8 cellular contexts compared by ENCODE assay signal in genomic region chr1:99180343-99180808, GRCh38.
DNase-seq lines count a peak whose midpoint lies in the region; ATAC-seq, FAIRE-seq and TF ChIP-seq lines count a peak whose summit lies in the region.

No MANE protein-coding gene starts in this region.

- H3K4me1 Mint-ChIP-seq in naive thymus-derived CD8-positive, alpha-beta T cell: no peaks in the 10 kb centered on the region

- no peak for FAIRE-seq in HTR-8/SVneo (lab: Jason Lieb, UNC)

- no peak overlapping the region for H3K4me3 Mint-ChIP-seq in naive thymus-derived CD8-positive, alpha-beta T cell

- no peaks in the 10 kb centered on the region for H3K9me3 Mint-ChIP-seq in naive thymus-derived CD8-positive, alpha-beta T cell

- H3K27ac Mint-ChIP-seq in naive thymus-derived CD8-positive, alpha-beta T cell: no peak overlapping the region

- POLR2A ChIA-PET in naive thymus-derived CD8-positive, alpha-beta T cell (lab: Charles Lee): no interaction called here

- peaks cover 0 to 7% (median 3%) of the 10 kb centered on the region in 5 donors for H3K27me3 Mint-ChIP-seq in naive thymus-derived CD8-positive, alpha-beta T cell

- no peaks in the 10 kb centered on the region for H3K36me3 Mint-ChIP-seq in naive thymus-derived CD8-positive, alpha-beta T cell

- DNase-seq in DMS153 treated with DMSO at 0.1 percent for 48 hours (lab: John Stamatoyannopoulos, UW; ENCODE audit: unreplicated experiment): peak; percentile 85
- peak; percentile 18 for DNase-seq in HTR-8/SVneo (ENCODE audit: insufficient read length, low spot score)
- peak; percentile 40 to 70 for DNase-seq in NOMO-1 (lab: John Stamatoyannopoulos, UW; ENCODE audit: unreplicated experiment in 2 of 2)
- peak; percentile 53 for DNase-seq in activated CD8-positive, alpha-beta memory T cell treated with anti-CD3 and anti-CD28 coated beads, Interleukin-2, amount 50 U/mL, for 4 hours
- DNase-seq in erythroblast (lab: John Stamatoyannopoulos, UW): peak; percentile 62 to 75
- peak; percentile 5 to 75 (median 46) for DNase-seq in naive thymus-derived CD8-positive, alpha-beta T cell
- DNase-seq in stimulated activated naive CD4-positive, alpha-beta T cell (lab: John Stamatoyannopoulos, UW): peak; percentile 0 to 60 (median 22)

- no peak for TF ChIP-seq POLR2A in erythroblast (IDR thresholded peaks at IDR 0.05; ENCODE audit: low read length)

- peak; percentile 97 for ATAC-seq in GM21526 (IDR thresholded peaks at IDR 0.05; ENCODE audit: low FRiP score, unreplicated experiment)
- ATAC-seq in naive thymus-derived CD8-positive, alpha-beta T cell: peak; percentile 86 to 89

Comparison
In these comparisons a context has a peak if more than half of its experiments do, and no peak if none do; other contexts are left out.
1. Peak in every context shown above with its lines: DNase-seq and ATAC-seq.
2. DNase-seq: peak in every context shown above with its lines; median percentile 85 in DMS153 treated with DMSO at 0.1 percent for 48 hours; 68 in erythroblast; 55 in NOMO-1; 53 in activated CD8-positive, alpha-beta memory T cell treated with anti-CD3 and anti-CD28 coated beads, Interleukin-2, amount 50 U/mL, for 4 hours; 46 in naive thymus-derived CD8-positive, alpha-beta T cell; 22 in stimulated activated naive CD4-positive, alpha-beta T cell; 18 in HTR-8/SVneo.